In the genomic region with DNA sequence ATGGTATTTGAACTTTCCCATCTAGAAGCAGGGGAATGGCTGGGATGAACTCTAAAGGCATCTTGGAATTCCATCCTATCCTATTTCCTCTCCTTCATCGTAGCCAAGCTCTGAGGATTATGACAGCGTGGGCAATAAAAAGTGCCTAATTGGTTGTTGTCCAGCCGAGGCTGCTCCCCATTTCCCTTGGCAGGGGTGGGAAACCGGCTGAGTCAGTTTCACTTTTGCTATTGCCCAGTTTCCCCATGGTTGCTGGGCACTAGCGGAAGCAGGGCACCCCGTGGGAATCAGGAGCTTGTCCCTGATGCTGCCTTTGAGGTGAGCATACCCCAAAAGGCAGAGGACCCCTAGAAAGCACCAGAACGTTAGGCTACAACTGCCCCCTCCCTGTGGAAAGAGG, we compare ENCODE assay signal across 9 cellular contexts. TPM values are rescaled to one million over a fixed set of nuclear protein-coding genes. Genes with fewer than 3 reads are reported as not detected.
DNase-seq lines count a peak whose midpoint lies in the region; ATAC-seq and TF ChIP-seq lines count a peak whose summit lies in the region.
"Had no signal": no experiment of that assay in that cellular context is flagged by ENCODE, and none has a peak within 500 bp of the region (broad histone marks: within the 10 kb centered on the region; RNA-seq: fewer than 3 reads in every experiment).

No MANE protein-coding gene starts in this region.

- peak overlapping the region; percentile 49; the same call in 1 of the 2 replicates for H3K27ac Mint-ChIP-seq in HFFc6

- peak overlapping the region; percentile 65 for H2AFZ ChIP-seq in mammary epithelial cell (ENCODE audit: low read depth, low read length)

- no peaks in the 10 kb centered on the region for H3K79me2 ChIP-seq in mammary epithelial cell (ENCODE audit: insufficient read depth, low read length)

- H3K9me3 ChIP-seq in mammary epithelial cell (replicated peaks; ENCODE audit: insufficient read depth, low read length) (no peaks in the 10 kb centered on the region), upper lobe of left lung (no peaks in the 10 kb centered on the region)

- H3K27ac ChIP-seq in mammary epithelial cell (ENCODE audit: insufficient read depth, low read depth, low read length) (no peak overlapping the region), upper lobe of left lung (peak overlapping the region; percentile 45 to 86 (median 72))

- no peaks in the 10 kb centered on the region for H3K27me3 ChIP-seq in mammary epithelial cell (ENCODE audit: insufficient read depth, low read length)
- H3K27me3 ChIP-seq in upper lobe of left lung: no peaks in the 10 kb centered on the region

- TF ChIP-seq CTCF in HFFc6 (IDR thresholded peaks at IDR 0.05): no peak
- no peak for TF ChIP-seq CTCF in mammary epithelial cell (conservative IDR thresholded peaks at IDR 0.05 in 1 of 2, IDR thresholded peaks at IDR 0.05 in 1 of 2; ENCODE audit: extremely low read depth in 1 of 2, insufficient read depth in 1 of 2, low read depth in 1 of 2, low read length in 2 of 2)
- TF ChIP-seq CTCF in upper lobe of left lung (IDR thresholded peaks at IDR 0.05): no peak

- peaks cover 43% of the 10 kb centered on the region for H3K4me1 Mint-ChIP-seq in HFFc6 (ENCODE audit: low read depth)

- H3K36me3 Mint-ChIP-seq in HFFc6 (ENCODE audit: low read depth): no peaks in the 10 kb centered on the region

- no peaks in the 10 kb centered on the region for H4K20me1 ChIP-seq in mammary epithelial cell (ENCODE audit: insufficient read depth, low read length)

- H3K27me3 Mint-ChIP-seq in HFFc6 (ENCODE audit: insufficient read depth): peaks cover 4% of the 10 kb centered on the region; the same call in 1 of the 2 replicates

- no peaks in the 10 kb centered on the region for H3K9me3 Mint-ChIP-seq in HFFc6

- 17% methylated on average over 7 of the region's 7 CpGs for WGBS in mammary epithelial cell (ENCODE audit: low coverage, missing lambda C conversion rate)
- 14 to 26% methylated on average over 5 to 7 of the region's 7 CpGs for WGBS in upper lobe of left lung, 2 donors

- H3K4me3 Mint-ChIP-seq in HFFc6: peak overlapping the region; percentile 49; the same call in 1 of the 2 replicates

- DNase-seq in HFFc6: peak; percentile 50
- DNase-seq in mammary epithelial cell: peak; percentile 59
- peak; percentile 30 for DNase-seq in medulla oblongata (ENCODE audit: extremely low spot score)
- peak in 1 of 2 donors; percentile 44 for DNase-seq in upper lobe of left lung
- no peak for DNase-seq in activated CD8-positive, alpha-beta memory T cell treated with anti-CD3 and anti-CD28 coated beads, Interleukin-2, amount 50 U/mL, for 4 hours
- DNase-seq: kidney glomerular epithelial cell; stimulated activated naive CD4-positive, alpha-beta T cell treated with Interleukin-2 at 50 U/mL for 16 hours had no signal

- peak in 1 of 2 donors; percentile 54 for ATAC-seq in upper lobe of left lung (ENCODE audit: low FRiP score in 2 of 2)
- ATAC-seq in HG03432 (IDR thresholded peaks at IDR 0.05; ENCODE audit: unreplicated experiment): no peak
- no peak for ATAC-seq in HG03354 (IDR thresholded peaks at IDR 0.05; ENCODE audit: poor library complexity, severe bottlenecking, unreplicated experiment)

- intact Hi-C loops in mammary epithelial cell (cut with micrococcal nuclease): no loop called here

- in situ Hi-C loops in mammary epithelial cell (cut with MboI; ENCODE audit: low sequenced_read_pairs in 2 of 2): no loop called here

- no TSS peak for BruUV-seq in mammary epithelial cell (replicated peaks; lab: Mats Ljungman, UMichigan)

- H3K4me2 ChIP-seq in mammary epithelial cell (ENCODE audit: insufficient read depth, low read depth, low read length): peak overlapping the region; percentile 11

- CTCF ChIA-PET in mammary epithelial cell (lab: Charles Lee; ENCODE audit: low non-redundant PET): interaction anchor here (0.7 kb wide), 1 partner anchor 13 kb away, joined by 6 read pairs; no protein-coding TSS in a partner anchor

- H3K4me3 ChIP-seq in mammary epithelial cell (replicated peaks in 1 of 3; ENCODE audit: insufficient read depth in 1 of 3, low read depth in 2 of 3, low read length in 3 of 3) (no peak overlapping the region), upper lobe of left lung (peak overlapping the region in 3 of 4 donors; percentile 1 to 24 (median 9))

- H3K36me3 ChIP-seq in mammary epithelial cell (ENCODE audit: insufficient read depth, low read length) (no peaks in the 10 kb centered on the region), upper lobe of left lung (no peaks in the 10 kb centered on the region)

- no peak overlapping the region for H3K9ac ChIP-seq in mammary epithelial cell (ENCODE audit: insufficient read depth, low read length)

- peaks cover 26% of the 10 kb centered on the region for H3K4me1 ChIP-seq in mammary epithelial cell (ENCODE audit: insufficient read depth, low read length)
- peaks cover 25 to 57% (median 43%) of the 10 kb centered on the region in 4 donors for H3K4me1 ChIP-seq in upper lobe of left lung

- no peak for TF ChIP-seq EP300 in upper lobe of left lung (IDR thresholded peaks at IDR 0.05)

- dilution Hi-C loops in mammary epithelial cell (cut with HindIII; ENCODE audit: low sequenced_read_pairs): no loop called here

- TF ChIP-seq POLR2A in upper lobe of left lung (IDR thresholded peaks at IDR 0.05): no peak

RNA-seq across cellular contexts. Expression of a gene that starts 13.8 kb away (rescaled TPM):
- total RNA-seq in HFFc6 (2021; fragmentation: NEBNext Ultra II Directional; extraction: Animal tissue kit (Norgen Biotek cat#: 25700)): 10 to 100 TPM; 10.7 to 17.5 (median 16.4) TPM
- total RNA-seq in mammary epithelial cell (10 to 100 TPM in 1 of 2 donors, 1 to 10 TPM in 1; 1.5 to 14.9 TPM), upper lobe of left lung (10 to 100 TPM in 3 of 6 donors, 1 to 10 TPM in 3; 7.6 to 19.4 (median 13.1) TPM)
- polyA plus RNA-seq in mammary epithelial cell: 3.9 TPM
- polyA minus RNA-seq in mammary epithelial cell: 2.3 TPM

RNA-seq across cellular contexts. Expression of a gene that starts 31.3 kb away (rescaled TPM):
- total RNA-seq in HFFc6 (2021; fragmentation: NEBNext Ultra II Directional; extraction: Animal tissue kit (Norgen Biotek cat#: 25700)): 1 to 10 TPM in 4 of 6 experiments, under 1 TPM in 2; 0.45 to 1.2 (median 1.1) TPM
- 10 to 100 TPM in 1 of 2 donors, 1 to 10 TPM in 1; 4.2 to 15.1 TPM for total RNA-seq in mammary epithelial cell
- 4.6 TPM for polyA plus RNA-seq in mammary epithelial cell
- 7.7 TPM for polyA minus RNA-seq in mammary epithelial cell
- 1 to 10 TPM in 5 of 6 donors, under 1 TPM in 1; 0.76 to 6.4 (median 2.4) TPM for total RNA-seq in upper lobe of left lung

RNA-seq across cellular contexts. Expression of a gene that starts 41.2 kb away (rescaled TPM):
- 10 to 100 TPM; 33.9 to 46.6 (median 39.1) TPM for total RNA-seq in HFFc6 (2021; fragmentation: NEBNext Ultra II Directional; extraction: Animal tissue kit (Norgen Biotek cat#: 25700))
- total RNA-seq in mammary epithelial cell: 10 to 100 TPM; 29.0 to 36.3 TPM
- polyA plus RNA-seq in mammary epithelial cell: 25.2 TPM
- polyA minus RNA-seq in mammary epithelial cell: 22.3 TPM
- 10 to 100 TPM; 24.4 to 73.3 (median 34.8) TPM for total RNA-seq in upper lobe of left lung

RNA-seq across cellular contexts. Expression of a gene that starts 50.8 kb away (rescaled TPM):
- total RNA-seq in HFFc6 (2021; fragmentation: NEBNext Ultra II Directional; extraction: Animal tissue kit (Norgen Biotek cat#: 25700)): 1 to 10 TPM in 1 of 6 experiments, under 1 TPM in 5; 0.41 to 1.1 (median 0.83) TPM
- total RNA-seq in mammary epithelial cell (under 1 TPM in 1 of 2 donors, not detected in 1; 0.54 TPM), upper lobe of left lung (10 to 100 TPM in 1 of 6 donors, 1 to 10 TPM in 4, under 1 TPM in 1; 0.49 to 23.5 (median 9.1) TPM)
- 0.28 TPM for polyA plus RNA-seq in mammary epithelial cell
- not detected for polyA minus RNA-seq in mammary epithelial cell

RNA-seq across cellular contexts. Expression of a gene that starts 50.9 kb away (rescaled TPM):
- total RNA-seq in HFFc6 (2021; fragmentation: NEBNext Ultra II Directional; extraction: Animal tissue kit (Norgen Biotek cat#: 25700)): 10 to 100 TPM; 39.4 to 48.0 (median 43.7) TPM
- 10 to 100 TPM; 18.2 to 39.4 TPM for total RNA-seq in mammary epithelial cell
- polyA plus RNA-seq in mammary epithelial cell: 53.5 TPM
- 34.4 TPM for polyA minus RNA-seq in mammary epithelial cell
- 10 to 100 TPM; 23.1 to 44.2 (median 28.6) TPM for total RNA-seq in upper lobe of left lung

Comparison
In these comparisons a context has a peak if more than half of its experiments do, and no peak if none do; other contexts are left out.
1. H3K4me3 ChIP-seq: peak in upper lobe of left lung (3 of 4); none in mammary epithelial cell (0 of 3).